In the genomic region with DNA sequence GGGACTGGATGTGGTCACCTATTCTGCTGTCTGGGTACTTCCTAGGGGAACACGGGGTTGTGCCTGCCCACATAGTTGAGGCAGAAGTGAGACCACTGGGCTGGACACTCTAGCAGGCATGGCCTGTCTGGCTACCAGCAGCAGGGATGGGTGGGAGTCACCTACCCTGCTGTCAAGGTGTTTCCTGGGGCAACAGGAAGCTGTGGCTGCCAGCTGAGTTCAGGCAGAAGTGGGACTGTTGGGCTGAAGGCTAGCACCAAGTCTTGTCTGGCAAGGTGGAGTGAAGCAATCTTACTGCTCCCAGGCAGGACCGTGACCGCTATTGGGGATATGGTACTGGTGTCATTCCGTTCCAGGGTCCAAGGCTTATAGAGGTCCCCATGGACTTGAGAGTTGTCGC, we compare ENCODE assay signal across 28 cellular contexts. TPM values are rescaled to one million over a fixed set of nuclear protein-coding genes. Genes with fewer than 3 reads are reported as not detected.
A peak's percentile ranks its signal among the peaks of the same experiment; 100 is the strongest.
DNase-seq lines count a peak whose midpoint lies in the region; ATAC-seq and TF ChIP-seq lines count a peak whose summit lies in the region.
"Had no signal": no experiment of that assay in that cellular context is flagged by ENCODE, and none has a peak within 500 bp of the region (broad histone marks: within the 10 kb centered on the region; RNA-seq: fewer than 3 reads in every experiment).

No MANE protein-coding gene starts in this region.

- no peak overlapping the region for H3K18ac ChIP-seq in H9 (ENCODE audit: insufficient read length, low read depth, low read length)

- no peaks in the 10 kb centered on the region for H3K23me2 ChIP-seq in H9 (ENCODE audit: insufficient read length, low read depth, low read length, poor library complexity, severe bottlenecking)

- H4K20me1 ChIP-seq in BLaER1 treated with 17β-estradiol and CSF1 and Interleukin-3, amounts not matched to agents 10 nM and 100 nM = no peaks in the 10 kb centered on the region
- no peaks in the 10 kb centered on the region for H4K20me1 ChIP-seq in H9 (ENCODE audit: control insufficient read depth, insufficient read depth, insufficient read length)

- H2AK5ac ChIP-seq in H9 (ENCODE audit: insufficient read length, low read length) = no peak overlapping the region

- no peaks in the 10 kb centered on the region for H3K79me2 ChIP-seq in H9 (ENCODE audit: insufficient read depth, low read length)

- H2AFZ ChIP-seq in H9 (ENCODE audit: low read length) = no peak overlapping the region

- DNase-seq in H9 = no peak
- DNase-seq in NB4 (ENCODE audit: low read depth) = peak; percentile 1
- no peak for DNase-seq in naive B cell
- DNase-seq in NCI-H2171 treated with DMSO at 0.1 percent for 48 hours (lab: John Stamatoyannopoulos, UW) = no peak
- DNase-seq in lower leg skin (ENCODE audit: low spot score in 2 of 2) = no peak
- DNase-seq in posterior cingulate gyrus = no peak
- no peak for DNase-seq in NCI-H345 treated with DMSO at 0.1 percent for 48 hours (lab: John Stamatoyannopoulos, UW; ENCODE audit: unreplicated experiment)
- DNase-seq: AML-193; Caco-2; CD8-positive, alpha-beta T cell; EL; GF-D8; NCI-H1092; NCI-H1417 treated with DMSO at 0.1 percent for 48 hours; NCI-H1694 treated with DMSO at 0.1 percent for 48 hours; NCI-H2081 treated with DMSO at 0.1 percent for 48 hours; NCI-H2171; NCI-H446; NCI-H526; NCI-H82; Right ventricle myocardium superior; RPMI8226 had no signal

- no peaks in the 10 kb centered on the region for H3K79me1 ChIP-seq in H9 (ENCODE audit: insufficient read depth, low read depth, low read length, poor library complexity, severe bottlenecking)

- H3K4ac ChIP-seq in H9 (ENCODE audit: low read depth, low read length) = no peak overlapping the region

- H3K4me3 ChIP-seq in BLaER1 treated with 17β-estradiol and CSF1 and Interleukin-3, amounts not matched to agents 10 nM and 100 nM = no peak overlapping the region
- H3K4me3 ChIP-seq in NB4 (ENCODE audit: low read depth, low read length) = no peak overlapping the region
- H3K4me3 ChIP-seq in lower leg skin (ENCODE audit: low read depth, poor library complexity, severe bottlenecking) = no peak overlapping the region
- H3K4me3 ChIP-seq: A549, K562, SJSA1 had no signal

- no peak overlapping the region for H3K23ac ChIP-seq in H9 (ENCODE audit: insufficient read length, low read depth, low read length)

- H3K27ac Mint-ChIP-seq in H9 = no peak overlapping the region
- H3K27ac Mint-ChIP-seq in naive B cell = no peak overlapping the region
- H3K27ac Mint-ChIP-seq: CD8-positive, alpha-beta T cell had no signal

- peak overlapping the region; percentile 81 for H4K5ac ChIP-seq in H9 (ENCODE audit: insufficient read length, low read depth, low read length)

- no peak overlapping the region for H2BK20ac ChIP-seq in H9 (ENCODE audit: low read depth, low read length, poor library complexity, severe bottlenecking)

- no CpG with 5 or more reads among the region's 5 CpGs for WGBS in H9 (ENCODE audit: extremely low coverage, insufficient read length, low lambda C conversion rate)
- 80 to 84% methylated on average over 5 of the region's 5 CpGs for WGBS in lower leg skin, 2 donors

- H3K9me3 ChIP-seq in BLaER1 treated with 17β-estradiol and CSF1 and Interleukin-3, amounts not matched to agents 10 nM and 100 nM (replicated peaks in 1 of 11) = peaks cover 15 to 27% (median 20%) of the 10 kb centered on the region in 11 experiments; a peak in 21 of 22 replicates
- H3K9me3 ChIP-seq in H9 (ENCODE audit: control insufficient read depth, low read depth, low read length) = no peaks in the 10 kb centered on the region

- H3K27me3 ChIP-seq in BLaER1 treated with 17β-estradiol and CSF1 and Interleukin-3, amounts not matched to agents 10 nM and 100 nM = no peaks in the 10 kb centered on the region
- H3K27me3 ChIP-seq in H9 (ENCODE audit: insufficient read depth, low read length) = no peaks in the 10 kb centered on the region
- H3K27me3 ChIP-seq: SJSA1 had no signal

- no peak overlapping the region for H3K9ac ChIP-seq in BLaER1 treated with 17β-estradiol and CSF1 and Interleukin-3, amounts not matched to agents 10 nM and 100 nM
- H3K9ac ChIP-seq in H9 (ENCODE audit: extremely low read depth, insufficient read length, low read length) = no peak overlapping the region

- H4K91ac ChIP-seq in H9 (ENCODE audit: insufficient read length, low read depth, low read length) = no peak overlapping the region

- H2BK12ac ChIP-seq in H9 (ENCODE audit: insufficient read length, low read depth, low read length) = no peak overlapping the region

- H3K36me3 ChIP-seq in BLaER1 treated with 17β-estradiol and CSF1 and Interleukin-3, amounts not matched to agents 10 nM and 100 nM = no peaks in the 10 kb centered on the region
- H3K36me3 ChIP-seq: SJSA1 had no signal

- no peak for TF ChIP-seq CTCF in H9 (conservative IDR thresholded peaks at IDR 0.05)
- no peak for TF ChIP-seq CTCF in NB4 (IDR thresholded peaks at IDR 0.05; ENCODE audit: low read depth, low read length)
- TF ChIP-seq CTCF in lower leg skin (IDR thresholded peaks at IDR 0.05) = no peak

- H3K4me1 ChIP-seq in BLaER1 treated with 17β-estradiol and CSF1 and Interleukin-3, amounts not matched to agents 10 nM and 100 nM = peaks cover 0 to 10% (median 8%) of the 10 kb centered on the region in 10 experiments; a peak in 13 of 20 replicates
- no peaks in the 10 kb centered on the region; the same call in 1 of the 2 replicates for H3K4me1 ChIP-seq in H9 (ENCODE audit: insufficient read depth, low read length)
- H3K4me1 ChIP-seq: A549, Caco-2, SJSA1 had no signal

- peak overlapping the region; percentile 90; the same call in 1 of the 2 replicates for H3K14ac ChIP-seq in H9 (ENCODE audit: insufficient read depth, low read length)

- no peak overlapping the region for H3K56ac ChIP-seq in H9 (ENCODE audit: insufficient read length, low read depth, low read length)

- H3K4me3 Mint-ChIP-seq in H9 (no peak overlapping the region), naive B cell (no peak overlapping the region)
- H3K4me3 Mint-ChIP-seq: CD8-positive, alpha-beta T cell had no signal

- H3K27me3 Mint-ChIP-seq in H9 (ENCODE audit: low read depth) (peaks cover 1% of the 10 kb centered on the region), naive B cell (peaks cover 0 to 4% (median 0%) of the 10 kb centered on the region in 3 donors)

- no peak overlapping the region for H3T11ph ChIP-seq in H9 (ENCODE audit: low read length)

- H4K8ac ChIP-seq in H9 (replicated peaks; ENCODE audit: insufficient read length, low read depth, low read length) = peak overlapping the region; percentile 55

- H3K4me1 Mint-ChIP-seq in H9 (peaks cover 10 to 11% of the 10 kb centered on the region in 2 experiments), naive B cell (peaks cover 4 to 19% (median 10%) of the 10 kb centered on the region in 3 donors)

- TF ChIP-seq POLR2A in NB4 (IDR thresholded peaks at IDR 0.05; ENCODE audit: extremely low read depth, insufficient read length) (no peak), lower leg skin (IDR thresholded peaks at IDR 0.05) (no peak)

- H2BK5ac ChIP-seq in H9 (ENCODE audit: insufficient read length, low read length) = no peak overlapping the region

- no peak overlapping the region for H3K27ac ChIP-seq in BLaER1 treated with 17β-estradiol and CSF1 and Interleukin-3, amounts not matched to agents 10 nM and 100 nM
- H3K27ac ChIP-seq in H9 (ENCODE audit: insufficient read length, low read depth, low read length) = no peak overlapping the region
- H3K27ac ChIP-seq: A549, C4-2B, SJSA1 had no signal

- intact Hi-C loops in lower leg skin (cut with DNase I; ENCODE audit: low total_unique reads) (no loop called here), posterior cingulate gyrus (cut with DNase I) (no loop called here)

- H2BK120ac ChIP-seq in H9 (ENCODE audit: low read depth, low read length, poor library complexity, severe bottlenecking) = no peak overlapping the region

- ATAC-seq in naive B cell (ENCODE audit: low read depth in 2 of 2) = peak; percentile 48 to 56
- ATAC-seq: A549; CD8-positive, alpha-beta T cell; HepG2; K562 had no signal

- H2BK15ac ChIP-seq in H9 (ENCODE audit: low read depth, low read length) = no peak overlapping the region

- H3K4me2 ChIP-seq in BLaER1 treated with 17β-estradiol and CSF1 and Interleukin-3, amounts not matched to agents 10 nM and 100 nM = peak overlapping the region in 8 of 11 experiments; percentile 2 to 53 (median 36); a peak in 15 of 22 replicates
- no peak overlapping the region for H3K4me2 ChIP-seq in H9 (ENCODE audit: insufficient read depth, insufficient read length, low read length)
- H3K4me2 ChIP-seq: A549 had no signal

- peaks cover 0 to 14% (median 12%) of the 10 kb centered on the region in 3 experiments; a peak in 6 of 7 replicates for H3K36me3 Mint-ChIP-seq in H9 (ENCODE audit: insufficient read depth in 1 of 3, low read depth in 3 of 3)
- peaks cover 14 to 27% of the 10 kb centered on the region in 2 donors for H3K36me3 Mint-ChIP-seq in naive B cell

- H3K9me3 Mint-ChIP-seq in H9 (peaks cover 16 to 17% of the 10 kb centered on the region in 2 experiments; a peak in 4 of 5 replicates), naive B cell (peaks cover 6 to 28% (median 18%) of the 10 kb centered on the region in 7 donors)

RNA-seq across cellular contexts. Expression of a gene that starts 20.3 kb away (rescaled TPM):
- total RNA-seq in H9 (2021) = 25.0 and 25.2 TPM in 2 replicates
- 1 to 10 TPM; 1.1 to 9.1 (median 6.7) TPM for polyA plus RNA-seq in naive B cell (ENCODE audit: low read depth in 6 of 6)
- 10 to 100 TPM in 3 of 4 donors, 1 to 10 TPM in 1; 5.8 to 16.5 (median 13.7) TPM for total RNA-seq in lower leg skin
